In the genomic region with DNA sequence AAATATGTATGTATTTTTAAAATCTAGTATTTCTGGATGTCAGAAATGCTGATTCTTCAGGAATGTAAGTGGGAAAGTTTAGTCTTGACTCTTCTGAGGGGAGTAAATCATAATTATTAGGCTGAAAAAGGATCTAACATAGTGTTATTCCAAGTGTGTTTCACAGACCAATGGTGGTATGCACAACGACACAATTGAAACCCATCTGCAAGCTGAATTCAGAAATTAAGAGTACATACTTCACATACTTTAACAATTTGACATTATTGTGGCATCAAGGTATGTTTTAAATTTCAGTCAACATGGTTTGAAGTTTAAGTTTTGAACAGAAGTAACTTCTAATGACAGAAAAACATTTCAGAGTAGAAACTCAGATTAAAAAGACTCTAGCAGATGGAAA, we compare ENCODE assay signal across 30 cellular contexts.
"Had no signal": no experiment of that assay in that cellular context is flagged by ENCODE, and none has a peak within 500 bp of the region (broad histone marks: within the 10 kb centered on the region; RNA-seq: fewer than 3 reads in every experiment).

No MANE protein-coding gene starts in this region.

- H3K9me3 ChIP-seq: body of pancreas, breast epithelium, SJCRH30 had no signal

- H3K27ac ChIP-seq: body of pancreas, breast epithelium, SJCRH30, SK-N-MC, WERI-Rb-1 had no signal

- H3K4me1 ChIP-seq: body of pancreas, breast epithelium, SJCRH30 had no signal

- H3K4me3 ChIP-seq: body of pancreas, breast epithelium, SJCRH30, SK-N-MC had no signal

- H3K36me3 ChIP-seq: breast epithelium, SJCRH30, WERI-Rb-1 had no signal

- DNase-seq: activated CD4-positive, alpha-beta memory T cell treated with anti-CD3 and anti-CD28 coated beads, Interleukin-2, amount 10 ng/mL, durations not matched to agents 7 days and 5 days; activated CD4-positive, alpha-beta T cell treated with anti-CD3 and anti-CD28 coated beads for 1 hour; activated CD4-positive, alpha-beta T cell treated with anti-CD3 and anti-CD28 coated beads for 48 hours; activated CD4-positive, CD25-positive, alpha-beta regulatory T cell; activated CD8-positive, alpha-beta memory T cell treated with anti-CD3 and anti-CD28 coated beads for 24 hours; activated CD8-positive, alpha-beta memory T cell treated with anti-CD3 and anti-CD28 coated beads, Interleukin-2, amount 10 ng/mL, durations not matched to agents 7 days and 5 days; activated CD8-positive, alpha-beta memory T cell treated with anti-CD3 and anti-CD28 coated beads, Interleukin-2, amount 50 U/mL, for 48 hours; activated effector memory CD4-positive, alpha-beta T cell treated with Interleukin-2 at 50 U/mL for 16 hours; activated naive CD4-positive, alpha-beta T cell treated with anti-CD3 and anti-CD28 coated beads, Interleukin-2, amount 50 U/mL, for 16 hours; activated naive CD8-positive, alpha-beta T cell treated with anti-CD3 and anti-CD28 coated beads for 36 hours; activated T-cell treated with anti-CD3 and anti-CD28 coated beads, Interleukin-2, amount 50 U/mL, for 48 hours; amniotic stem cell; aorta; body of pancreas; Karpas-422; NCI-H1105; NCI-H1417 treated with DMSO at 0.1 percent for 48 hours; NCI-H187 treated with DMSO at 0.1 percent for 48 hours; NCI-H2081; NCI-H2171 treated with DMSO at 0.1 percent for 48 hours; NCI-H2227 treated with DMSO at 0.1 percent for 48 hours; NCI-H446; NCI-H510A treated with DMSO at 0.1 percent for 48 hours; SHP77; SJCRH30; T1000; WERI-Rb-1 had no signal

- H3K27me3 ChIP-seq: body of pancreas, breast epithelium, SJCRH30 had no signal

- ATAC-seq: activated CD8-positive, alpha-beta memory T cell treated with anti-CD3 and anti-CD28 coated beads, Interleukin-2, amount 10 ng/mL, durations not matched to agents 7 days and 5 days; body of pancreas; Panc1 had no signal
